In genomic region chrX:55451990-55452824, GRCh38 we compare ENCODE assay signal across 8 cellular contexts. TPM values are rescaled to one million over a fixed set of nuclear protein-coding genes. Genes with fewer than 3 reads are reported as not detected.
DNase-seq lines count a peak whose midpoint lies in the region; ATAC-seq lines count a peak whose summit lies in the region.

Gene MAGEH1 (plus strand): TSS chrX:55452127. CDS start chrX:55452375, 248 bp downstream.

- H3K4ac ChIP-seq in neuronal stem cell (ENCODE audit: low read length) = no peak within 1 kb of the TSS

- no peak within 1 kb of the TSS for H3K23ac ChIP-seq in neuronal stem cell (ENCODE audit: low read depth, low read length, poor library complexity)

- H3K79me1 ChIP-seq in neuronal stem cell (ENCODE audit: low read depth, low read length) = no peaks in the 10 kb centered on the region

- peak; percentile 99 for ATAC-seq in GM21515 (IDR thresholded peaks at IDR 0.05; ENCODE audit: unreplicated experiment)

- no peak within 1 kb of the TSS for H2BK120ac ChIP-seq in neuronal stem cell (ENCODE audit: low read depth, low read length)

- DNase-seq in DMS153 treated with DMSO at 0.1 percent for 48 hours (lab: John Stamatoyannopoulos, UW; ENCODE audit: unreplicated experiment) (peak; percentile 31), SK-N-DZ (ENCODE audit: low spot score) (peak; percentile 65), foreskin melanocyte (peak; percentile 81), neuronal stem cell (ENCODE audit: low spot score) (peak; percentile 49), stromal cell of bone marrow (ENCODE audit: low read depth) (peak; percentile 65)
- peak; percentile 84 for DNase-seq in Jurkat, Clone E6-1 (ENCODE audit: low read depth, low spot score)
- DNase-seq in activated naive CD4-positive, alpha-beta T cell treated with Interleukin-2 at 50 U/mL for 16 hours = peak; percentile 81

- H2BK5ac ChIP-seq in neuronal stem cell (ENCODE audit: low read length) = no peak within 1 kb of the TSS

- H2AK5ac ChIP-seq in neuronal stem cell (ENCODE audit: low read depth, low read length) = no peak within 1 kb of the TSS

- no peaks in the 10 kb centered on the region for H3K4me1 ChIP-seq in neuronal stem cell (ENCODE audit: control insufficient read depth in 2 of 2, insufficient read depth in 1 of 2, low read depth in 1 of 2, low read length in 2 of 2)

- peak within 1 kb of the TSS; percentile 62 for H3K4me2 ChIP-seq in neuronal stem cell (ENCODE audit: insufficient read depth, low read length, poor library complexity, severe bottlenecking)

- H3K4me3 ChIP-seq in Jurkat, Clone E6-1 (ENCODE audit: low read length) = peak within 1 kb of the TSS; percentile 53
- peak within 1 kb of the TSS in 1 of 2 donors; percentile 90 for H3K4me3 ChIP-seq in neuronal stem cell (ENCODE audit: low read length in 2 of 2)

- H3K18ac ChIP-seq in neuronal stem cell (ENCODE audit: low read length) = peak within 1 kb of the TSS; percentile 76

- H2BK12ac ChIP-seq in neuronal stem cell (ENCODE audit: low read length) = no peak within 1 kb of the TSS

- H3K9ac ChIP-seq in neuronal stem cell (ENCODE audit: low read depth, low read length, poor library complexity) = peak within 1 kb of the TSS; percentile 21

- H3K9me3 ChIP-seq in neuronal stem cell (replicated peaks in 1 of 2; ENCODE audit: control insufficient read depth in 2 of 2, insufficient read depth in 1 of 2, low read depth in 1 of 2, low read length in 2 of 2) = no peaks in the 10 kb centered on the region

- no peaks in the 10 kb centered on the region for H3K27me3 ChIP-seq in neuronal stem cell (ENCODE audit: control insufficient read depth in 3 of 3, insufficient read depth in 3 of 3, low read depth in 1 of 3, low read length in 3 of 3)

- no peak within 1 kb of the TSS for H3K14ac ChIP-seq in neuronal stem cell (ENCODE audit: low read length)

- H4K91ac ChIP-seq in neuronal stem cell (ENCODE audit: low read depth, low read length, poor library complexity) = no peak within 1 kb of the TSS

- WGBS in neuronal stem cell (ENCODE audit: extremely low coverage in 2 of 2, insufficient read length in 2 of 2, insufficient replicate concordance in 1 of 2), 2 donors = no CpG with 5 or more reads among the region's 42 CpGs

- no peak within 1 kb of the TSS for H2BK15ac ChIP-seq in neuronal stem cell (ENCODE audit: low read length)

- H4K8ac ChIP-seq in neuronal stem cell (ENCODE audit: low read depth, low read length) = peak within 1 kb of the TSS; percentile 65

- H3K36me3 ChIP-seq in neuronal stem cell (replicated peaks in 1 of 2; ENCODE audit: control insufficient read depth in 2 of 2, insufficient read depth in 2 of 2, low read length in 2 of 2) = no peaks in the 10 kb centered on the region

- no peak within 1 kb of the TSS for H2AFZ ChIP-seq in neuronal stem cell (ENCODE audit: low read length)

- H3K27ac ChIP-seq in neuronal stem cell (replicated peaks; ENCODE audit: low read length) = peak within 1 kb of the TSS; percentile 56

RNA-seq across cellular contexts. Expression of gene MAGEH1, which starts in this region (rescaled TPM):
- not detected for polyA plus RNA-seq in Jurkat, Clone E6-1 (2012; ENCODE audit: insufficient read depth, insufficient read length)
- polyA plus RNA-seq in SK-N-DZ (2014; cell fraction: cytosol; rRNA removed) = 9.2 and 11.7 TPM in 2 replicates
- 4.5 and 6.3 TPM in 2 replicates for polyA plus RNA-seq in SK-N-DZ (2014; cell fraction: nucleus; rRNA removed)
- 35.4 TPM for polyA plus RNA-seq in neuronal stem cell (2013, experiment 1 of 2)
- 35.3 TPM for polyA plus RNA-seq in neuronal stem cell (2013, experiment 2 of 2)

Comparison
In these comparisons a context has a peak if more than half of its experiments do, and no peak if none do; other contexts are left out.
1. DNase-seq: peak in every context shown above with its lines; median percentile 84 in Jurkat, Clone E6-1; 81 in activated naive CD4-positive, alpha-beta T cell treated with Interleukin-2 at 50 U/mL for 16 hours; 81 in foreskin melanocyte; 65 in SK-N-DZ; 65 in stromal cell of bone marrow; 49 in neuronal stem cell; 31 in DMS153 treated with DMSO at 0.1 percent for 48 hours.